In the genomic region with DNA sequence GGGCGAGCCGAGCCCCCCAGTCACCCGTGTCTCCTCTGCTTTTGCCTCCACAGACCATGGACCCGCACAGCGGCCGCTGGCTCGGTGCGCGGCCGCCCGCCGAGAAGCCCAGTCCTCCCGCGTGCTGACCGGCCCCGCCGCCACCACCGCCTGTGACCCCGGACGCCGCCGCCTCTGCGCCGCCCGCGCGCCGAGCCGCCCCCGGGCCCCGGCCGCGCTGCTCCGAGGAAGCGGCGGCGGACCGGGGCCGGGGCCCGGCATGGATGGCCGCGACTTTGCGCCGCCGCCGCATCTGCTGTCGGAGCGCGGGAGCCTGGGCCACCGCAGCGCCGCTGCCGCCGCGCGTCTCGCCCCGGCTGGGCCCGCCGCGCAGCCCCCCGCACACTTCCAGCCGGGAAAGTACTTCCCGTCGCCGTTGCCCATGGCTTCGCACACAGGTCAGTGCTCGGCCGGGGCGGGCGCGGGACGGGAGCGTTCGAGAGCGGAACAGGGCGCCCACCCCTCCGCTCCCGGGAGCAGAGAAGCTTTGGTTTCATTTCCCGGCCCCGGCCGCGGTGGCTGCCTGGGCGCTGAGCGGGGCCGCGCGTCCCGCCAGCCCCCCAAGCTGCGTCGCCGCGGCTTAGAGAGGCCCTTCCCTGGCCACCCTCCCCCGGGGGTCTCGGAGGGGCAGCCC, we compare ENCODE assay signal across 8 cellular contexts. TPM values are rescaled to one million over a fixed set of nuclear protein-coding genes. Genes with fewer than 3 reads are reported as not detected.
A peak's percentile ranks its signal among the peaks of the same experiment; 100 is the strongest.
DNase-seq lines count a peak whose midpoint lies in the region; ATAC-seq and TF ChIP-seq lines count a peak whose summit lies in the region.

No MANE protein-coding gene starts in this region.

- H3K27me3 ChIP-seq in BE2C (peaks cover 23% of the 10 kb centered on the region), colonic mucosa (no peaks in the 10 kb centered on the region), muscle layer of duodenum (ENCODE audit: low read depth, low read length) (no peaks in the 10 kb centered on the region)

- H3K9me3 ChIP-seq in BE2C (no peaks in the 10 kb centered on the region), colonic mucosa (no peaks in the 10 kb centered on the region), muscle layer of duodenum (ENCODE audit: control insufficient read depth in 1 of 2, low read length in 2 of 2) (no peaks in the 10 kb centered on the region)

- TF ChIP-seq CTCF in BE2C (IDR thresholded peaks at IDR 0.05; ENCODE audit: low read depth, low read length) (no peak), colonic mucosa (IDR thresholded peaks at IDR 0.05) (no peak)

- peaks cover 22% of the 10 kb centered on the region for H3K4me1 ChIP-seq in BE2C
- peaks cover 17% of the 10 kb centered on the region for H3K4me1 ChIP-seq in colonic mucosa
- H3K4me1 ChIP-seq in muscle layer of duodenum (ENCODE audit: control insufficient read depth in 1 of 2, insufficient read depth in 2 of 2, low read length in 2 of 2) = peaks cover 15 to 34% of the 10 kb centered on the region in 2 donors

- no peak for ATAC-seq in GM19467 (IDR thresholded peaks at IDR 0.05; ENCODE audit: unreplicated experiment)

- no peak for DNase-seq in BE2C
- DNase-seq in HuH-7 (ENCODE audit: low spot score) = peak; percentile 65
- DNase-seq in colonic mucosa = no peak
- DNase-seq in stimulated activated CD4-positive, alpha-beta T cell treated with anti-CD3 and anti-CD28 coated beads, Interleukin-2, amount 100 ng/mL, for 24 hours = no peak
- DNase-seq in activated CD4-positive, alpha-beta T cell treated with anti-CD3 and anti-CD28 coated beads for 48 hours = no peak
- no peak for DNase-seq in ureter (ENCODE audit: low spot score)

- intact Hi-C loops in colonic mucosa (cut with DNase I) = loop anchor here (5.0 kb wide), 2 partner anchors 83 to 107 kb away; no protein-coding TSS in a partner anchor

- H3K27ac ChIP-seq in colonic mucosa (peak overlapping the region; percentile 88), muscle layer of duodenum (ENCODE audit: low read length) (peak overlapping the region; percentile 84)

- H3K4me3 ChIP-seq in BE2C (ENCODE audit: low read depth, low read length) (peak overlapping the region; percentile 58), colonic mucosa (peak overlapping the region; percentile 65), muscle layer of duodenum (ENCODE audit: low read depth in 1 of 2, low read length in 2 of 2) (peak overlapping the region; percentile 57 to 82)

- peak overlapping the region; percentile 77 to 82 for H3K9ac ChIP-seq in colonic mucosa (ENCODE audit: low read depth in 2 of 2, low read length in 2 of 2)

- H3K36me3 ChIP-seq in BE2C (no peaks in the 10 kb centered on the region), colonic mucosa (no peaks in the 10 kb centered on the region), muscle layer of duodenum (ENCODE audit: control insufficient read depth in 1 of 2, insufficient read depth in 2 of 2, low read length in 2 of 2) (no peaks in the 10 kb centered on the region)

RNA-seq across cellular contexts. Expression of a gene that starts 4.4 kb away (rescaled TPM):
- polyA plus RNA-seq in BE2C (2012; ENCODE audit: insufficient read depth, insufficient read length, low read depth) = 23.2 TPM
- 10 to 100 TPM; 12.5 to 26.3 TPM for total RNA-seq in colonic mucosa
- total RNA-seq in ureter = 23.7 TPM
